Comparison of ENCODE assay signal across 20 cellular contexts in genomic region chr17:16251043-16251442, GRCh38. TPM values are rescaled to one million over a fixed set of nuclear protein-coding genes. Genes with fewer than 3 reads are reported as not detected.
DNase-seq lines count a peak whose midpoint lies in the region; ATAC-seq, FAIRE-seq and TF ChIP-seq lines count a peak whose summit lies in the region.
"Had no signal": no experiment of that assay in that cellular context is flagged by ENCODE, and none has a peak within 500 bp of the region (broad histone marks: within the 10 kb centered on the region; RNA-seq: fewer than 3 reads in every experiment).

No MANE protein-coding gene starts in this region.

- H3K4me3 Mint-ChIP-seq in activated CD4-positive, alpha-beta T cell treated with anti-CD3 and anti-CD28 coated beads for 36 hours = no peak overlapping the region
- no peak overlapping the region for H3K4me3 Mint-ChIP-seq in astrocyte (ENCODE audit: unreplicated experiment)
- H3K4me3 Mint-ChIP-seq in stimulated activated naive CD8-positive, alpha-beta T cell treated with anti-CD3 and anti-CD28 coated beads, Interleukin-15, amount 100 ng/mL, for 72 hours = no peak overlapping the region

- H3K27ac ChIP-seq in HepG2 (ENCODE audit: extremely low read length, insufficient read depth, low read length) (peak overlapping the region; percentile 63), right lobe of liver (no peak overlapping the region), astrocyte (ENCODE audit: low read depth, low read length) (no peak overlapping the region), gastroesophageal sphincter (no peak overlapping the region)
- H3K27ac ChIP-seq: KMS-11 had no signal

- no peak for ATAC-seq in activated CD4-positive, alpha-beta T cell treated with anti-CD3 and anti-CD28 coated beads for 36 hours
- ATAC-seq in HepG2 (no peak), right lobe of liver (no peak), gastroesophageal sphincter (no peak)
- no peak for ATAC-seq in stimulated activated naive CD8-positive, alpha-beta T cell treated with anti-CD3 and anti-CD28 coated beads, Interleukin-15, amount 100 ng/mL, for 72 hours
- ATAC-seq: PC-3 had no signal

- H3K9me3 ChIP-seq in HepG2 (ENCODE audit: low read length) (no peaks in the 10 kb centered on the region), right lobe of liver (no peaks in the 10 kb centered on the region), astrocyte (ENCODE audit: insufficient read depth, low read depth, low read length) (no peaks in the 10 kb centered on the region), gastroesophageal sphincter (no peaks in the 10 kb centered on the region)
- H3K9me3 ChIP-seq: MG63 had no signal

- TF ChIP-seq EP300 in HepG2 (IDR thresholded peaks at IDR 0.05; ENCODE audit: low read depth in 2 of 2, low read length in 2 of 2) (no peak), HepG2 (CRISPR knock-in tag; IDR thresholded peaks at IDR 0.05; ENCODE audit: borderline replicate concordance) (no peak), gastroesophageal sphincter (IDR thresholded peaks at IDR 0.05) (no peak)

- no peaks in the 10 kb centered on the region for H3K9me3 Mint-ChIP-seq in activated CD4-positive, alpha-beta T cell treated with anti-CD3 and anti-CD28 coated beads for 36 hours (ENCODE audit: low read depth)
- no peaks in the 10 kb centered on the region for H3K9me3 Mint-ChIP-seq in astrocyte (ENCODE audit: unreplicated experiment)
- no peaks in the 10 kb centered on the region for H3K9me3 Mint-ChIP-seq in stimulated activated naive CD8-positive, alpha-beta T cell treated with anti-CD3 and anti-CD28 coated beads, Interleukin-15, amount 100 ng/mL, for 72 hours

- H3K4me3 ChIP-seq in HepG2 (replicated peaks in 1 of 3; ENCODE audit: insufficient read depth in 1 of 3, low read depth in 2 of 3, low read length in 3 of 3) = no peak overlapping the region
- no peak overlapping the region for H3K4me3 ChIP-seq in right lobe of liver
- no peak overlapping the region for H3K4me3 ChIP-seq in astrocyte (ENCODE audit: insufficient read depth, low read depth, low read length)
- no peak overlapping the region for H3K4me3 ChIP-seq in gastroesophageal sphincter
- H3K4me3 ChIP-seq: MG63 had no signal

- no peak for TF ChIP-seq POLR2A in HepG2 (IDR thresholded peaks at IDR 0.05; ENCODE audit: insufficient read depth in 1 of 2, low read depth in 2 of 2, low read length in 2 of 2)
- TF ChIP-seq POLR2A in right lobe of liver (IDR thresholded peaks at IDR 0.05) = no peak
- TF ChIP-seq POLR2A in gastroesophageal sphincter (IDR thresholded peaks at IDR 0.05) = no peak

- peaks cover 90% of the 10 kb centered on the region for H3K4me1 ChIP-seq in HepG2 (ENCODE audit: insufficient read depth, low read length)
- H3K4me1 ChIP-seq in right lobe of liver = peaks cover 0 to 21% (median 4%) of the 10 kb centered on the region in 4 donors
- H3K4me1 ChIP-seq in astrocyte (ENCODE audit: insufficient read depth, low read length) = peaks cover 7% of the 10 kb centered on the region
- H3K4me1 ChIP-seq in gastroesophageal sphincter = peaks cover 0 to 22% (median 2%) of the 10 kb centered on the region in 3 donors

- no peaks in the 10 kb centered on the region for H3K79me2 ChIP-seq in HepG2 (ENCODE audit: insufficient read depth, low read length)
- peaks cover 3% of the 10 kb centered on the region for H3K79me2 ChIP-seq in astrocyte (ENCODE audit: insufficient read depth, low read length)

- no peak for TF ChIP-seq RAD21 in HepG2 (CRISPR knock-in tag; IDR thresholded peaks at IDR 0.05)

- POLR2A ChIA-PET in activated CD4-positive, alpha-beta T cell treated with anti-CD3 and anti-CD28 coated beads for 36 hours (lab: Charles Lee) = interaction anchor here (0.6 kb wide), 1 partner anchor 42 kb away, joined by 4 read pairs; no protein-coding TSS in a partner anchor
- POLR2A ChIA-PET in HepG2 (lab: Yijun Ruan, JAX) = interaction anchor here (0.9 to 2.6 kb wide), 8 partner anchors 34 to 102 kb away, joined by 3 to 26 read pairs (median 8); partner anchors contain the start of genes CENPV, NCOR1 and PIGL

- no TSS peak for BruUV-seq in HepG2 (replicated peaks; lab: Mats Ljungman, UMichigan)

- intact Hi-C loops in activated CD4-positive, alpha-beta T cell treated with anti-CD3 and anti-CD28 coated beads for 36 hours (cut with DNase I, micrococcal nuclease) = no loop called here
- intact Hi-C loops in HepG2 (cut with micrococcal nuclease; ENCODE audit: unreplicated experiment) (no loop called here), right lobe of liver (cut with DNase I) (no loop called here)

- H3K9ac ChIP-seq in HepG2 (ENCODE audit: insufficient read depth, low read depth, low read length) (no peak overlapping the region; the same call in 1 of the 2 replicates), astrocyte (ENCODE audit: low read length) (no peak overlapping the region)
- H3K9ac ChIP-seq: KMS-11 had no signal

- DNase-seq in activated CD4-positive, alpha-beta T cell treated with anti-CD3 and anti-CD28 coated beads for 36 hours = no peak
- DNase-seq in activated CD4-positive, alpha-beta T cell treated with anti-CD3 and anti-CD28 coated beads for 48 hours = no peak
- DNase-seq in HepG2 (ENCODE audit: low spot score) (no peak), right lobe of liver (no peak), astrocyte (ENCODE audit: low read depth) (no peak), hypothalamus (lab: John Stamatoyannopoulos, UW) (no peak)
- DNase-seq in stimulated activated naive CD8-positive, alpha-beta T cell treated with anti-CD3 and anti-CD28 coated beads, Interleukin-15, amount 100 ng/mL, for 72 hours = no peak
- DNase-seq: 8988T; C1 segment of cervical spinal cord; DMS153; MG63; NCI-H1092 treated with DMSO at 0.1 percent for 48 hours; NCI-H1694; NCI-H2107; NCI-H345; NCI-H69; NK-92 treated with Interleukin-12 subunit alpha and Interleukin-12 subunit beta, amount 100 ng/mL, for 24 hours; PC-3 had no signal

- no peaks in the 10 kb centered on the region for H3K27me3 ChIP-seq in HepG2 (ENCODE audit: control insufficient read depth in 1 of 2, insufficient read depth in 2 of 2, low read length in 2 of 2)
- no peaks in the 10 kb centered on the region for H3K27me3 ChIP-seq in right lobe of liver
- H3K27me3 ChIP-seq in astrocyte (ENCODE audit: insufficient read depth, low read length) = no peaks in the 10 kb centered on the region
- no peaks in the 10 kb centered on the region for H3K27me3 ChIP-seq in gastroesophageal sphincter
- H3K27me3 ChIP-seq: MG63 had no signal

- no peaks in the 10 kb centered on the region for H3K27me3 Mint-ChIP-seq in activated CD4-positive, alpha-beta T cell treated with anti-CD3 and anti-CD28 coated beads for 36 hours
- H3K27me3 Mint-ChIP-seq in astrocyte (ENCODE audit: low read depth, unreplicated experiment) = no peaks in the 10 kb centered on the region
- no peaks in the 10 kb centered on the region for H3K27me3 Mint-ChIP-seq in stimulated activated naive CD8-positive, alpha-beta T cell treated with anti-CD3 and anti-CD28 coated beads, Interleukin-15, amount 100 ng/mL, for 72 hours

- peaks cover 14% of the 10 kb centered on the region for H3K4me1 Mint-ChIP-seq in activated CD4-positive, alpha-beta T cell treated with anti-CD3 and anti-CD28 coated beads for 36 hours
- H3K4me1 Mint-ChIP-seq in astrocyte (ENCODE audit: low read depth, unreplicated experiment) = peaks cover 19% of the 10 kb centered on the region
- H3K4me1 Mint-ChIP-seq in stimulated activated naive CD8-positive, alpha-beta T cell treated with anti-CD3 and anti-CD28 coated beads, Interleukin-15, amount 100 ng/mL, for 72 hours = peaks cover 44% of the 10 kb centered on the region

- H3K4me2 ChIP-seq in HepG2 (ENCODE audit: low read depth, low read length) = no peak overlapping the region
- H3K4me2 ChIP-seq in astrocyte (ENCODE audit: low read length) = no peak overlapping the region
- H3K4me2 ChIP-seq: KMS-11 had no signal

- WGBS in HepG2 (ENCODE audit: low lambda C conversion rate) = 83% methylated on average over 6 of the region's 6 CpGs
- WGBS in right lobe of liver (ENCODE audit: insufficient coverage, low coverage, low lambda C conversion rate, missing lambda C conversion rate) = 81% methylated on average over 5 of the region's 6 CpGs
- WGBS in gastroesophageal sphincter (ENCODE audit: low coverage in 1 of 2), 2 donors = 94 to 100% methylated on average over 1 to 6 of the region's 6 CpGs

- in situ Hi-C loops in HepG2 (cut with HindIII; ENCODE audit: extremely low pct_ligation_motif_present, low pct_unique_long_range_greater_than_20kb) = no loop called here

- TF ChIP-seq CTCF in HepG2 (CRISPR knock-in tag; IDR thresholded peaks at IDR 0.05) (no peak), right lobe of liver (IDR thresholded peaks at IDR 0.05) (no peak), astrocyte (IDR thresholded peaks at IDR 0.05; ENCODE audit: insufficient read depth, low read depth, low read length) (no peak), gastroesophageal sphincter (IDR thresholded peaks at IDR 0.05) (no peak)

- H3K36me3 Mint-ChIP-seq in activated CD4-positive, alpha-beta T cell treated with anti-CD3 and anti-CD28 coated beads for 36 hours (ENCODE audit: low read depth) = peaks cover 22% of the 10 kb centered on the region
- H3K36me3 Mint-ChIP-seq in astrocyte (ENCODE audit: low read depth, unreplicated experiment) = peaks cover 4% of the 10 kb centered on the region

- H4K20me1 ChIP-seq in HepG2 (ENCODE audit: insufficient read depth, low read length) (no peaks in the 10 kb centered on the region), astrocyte (ENCODE audit: insufficient read depth, low read length) (no peaks in the 10 kb centered on the region)

- H2AFZ ChIP-seq in HepG2 (ENCODE audit: low read length) (no peak overlapping the region), astrocyte (ENCODE audit: low read depth, low read length) (no peak overlapping the region)

- H3K36me3 ChIP-seq in HepG2 (replicated peaks in 1 of 2; ENCODE audit: control insufficient read depth in 1 of 2, insufficient read depth in 2 of 2, low read length in 2 of 2) = no peaks in the 10 kb centered on the region; a peak in 1 of 5 replicates
- no peaks in the 10 kb centered on the region for H3K36me3 ChIP-seq in right lobe of liver
- H3K36me3 ChIP-seq in astrocyte (ENCODE audit: insufficient read depth, low read length) = no peaks in the 10 kb centered on the region
- H3K36me3 ChIP-seq in gastroesophageal sphincter = no peaks in the 10 kb centered on the region
- H3K36me3 ChIP-seq: MG63 had no signal

- FAIRE-seq in HepG2 (lab: Jason Lieb, UNC) = no peak
- no peak for FAIRE-seq in astrocyte (lab: Jason Lieb, UNC)

- CTCF ChIA-PET in activated CD4-positive, alpha-beta T cell treated with anti-CD3 and anti-CD28 coated beads for 36 hours (lab: Charles Lee) = interaction anchor here (0.6 to 1.3 kb wide), 3 partner anchors 35 to 226 kb away, joined by 3 read pairs; no protein-coding TSS in a partner anchor
- CTCF ChIA-PET in HepG2 (lab: Yijun Ruan, JAX; ENCODE audit: low intra/inter-chr PET ratio, low total read pairs) = no interaction called here

- peak overlapping the region; percentile 40 for H3K27ac Mint-ChIP-seq in activated CD4-positive, alpha-beta T cell treated with anti-CD3 and anti-CD28 coated beads for 36 hours
- peak overlapping the region; percentile 94 for H3K27ac Mint-ChIP-seq in astrocyte (ENCODE audit: unreplicated experiment)
- H3K27ac Mint-ChIP-seq in stimulated activated naive CD8-positive, alpha-beta T cell treated with anti-CD3 and anti-CD28 coated beads, Interleukin-15, amount 100 ng/mL, for 72 hours = peak overlapping the region; percentile 87 to 91

RNA-seq across cellular contexts. Expression of gene PIGL, which starts 34.0 kb away (rescaled TPM):
- total RNA-seq in activated CD4-positive, alpha-beta T cell treated with anti-CD3 and anti-CD28 coated beads for 36 hours = 10 to 100 TPM; 33.4 to 33.6 TPM
- total RNA-seq in HepG2 (2016; rRNA removed; fragmentation: Illumina TruSeq; extraction: Trizol) (9.8 and 28.5 TPM in 2 replicates), right lobe of liver (10 to 100 TPM in 5 of 6 experiments, 1 to 10 TPM in 1; 8.5 to 29.7 (median 14.9) TPM), astrocyte (21.9 and 25.5 TPM in 2 replicates), gastroesophageal sphincter (10 to 100 TPM in 3 of 4 donors, 1 to 10 TPM in 1; 5.6 to 73.0 (median 29.6) TPM)
- 7.4 and 8.4 TPM in 2 replicates for total RNA-seq in HepG2 (2016; cell fraction: cytosol; rRNA removed; fragmentation: Illumina TruSeq; extraction: Trizol; ENCODE audit: low read depth)
- 9.8 and 25.0 TPM in 2 replicates for total RNA-seq in HepG2 (2016; cell fraction: insoluble cytoplasmic fraction; rRNA removed; fragmentation: Illumina TruSeq; extraction: Trizol)
- total RNA-seq in HepG2 (2016; cell fraction: membrane; rRNA removed; fragmentation: Illumina TruSeq; extraction: Trizol) = 8.9 and 10.6 TPM in 2 replicates
- 39.8 and 46.5 TPM in 2 replicates for total RNA-seq in HepG2 (2016; cell fraction: nucleus; rRNA removed; fragmentation: Illumina TruSeq; extraction: Trizol)
- 63.8 and 89.6 TPM in 2 replicates for polyA plus RNA-seq in HepG2 (2011; rRNA removed)
- polyA plus RNA-seq in HepG2 (2011; cell fraction: cytosol; rRNA removed) = 27.7 and 28.2 TPM in 2 replicates
- 389 and 455 TPM in 2 replicates for polyA plus RNA-seq in HepG2 (2011; cell fraction: nucleus; rRNA removed)
- polyA plus RNA-seq in HepG2 (2012) = 42.2 and 50.5 TPM in 2 replicates
- 3.6 and 3.9 TPM in 2 replicates for polyA plus RNA-seq in HepG2 (2016; cell fraction: cytosol; fragmentation: Illumina TruSeq; extraction: Trizol; ENCODE audit: low read depth)
- 9.6 and 11.6 TPM in 2 replicates for polyA plus RNA-seq in HepG2 (2016; cell fraction: insoluble cytoplasmic fraction; fragmentation: Illumina TruSeq; extraction: Trizol; ENCODE audit: low read depth)
- polyA plus RNA-seq in HepG2 (2016; cell fraction: membrane; fragmentation: Illumina TruSeq; extraction: Trizol; ENCODE audit: low read depth) = 4.3 and 5.4 TPM in 2 replicates
- polyA plus RNA-seq in HepG2 (2016; cell fraction: nucleus; fragmentation: Illumina TruSeq; extraction: Trizol; ENCODE audit: insufficient read depth, low read depth) = 49.3 and 55.4 TPM in 2 replicates
- polyA minus RNA-seq in HepG2 (2011; rRNA and poly(A)+ RNA removed; ENCODE audit: low replicate concordance) = 28.9 and 42.8 TPM in 2 replicates
- 9.2 and 9.4 TPM in 2 replicates for polyA minus RNA-seq in HepG2 (2011; cell fraction: cytosol; rRNA and poly(A)+ RNA removed)
- 78.7 and 99.5 TPM in 2 replicates for polyA minus RNA-seq in HepG2 (2011; cell fraction: nucleus; rRNA and poly(A)+ RNA removed)

RNA-seq across cellular contexts. Expression of gene NCOR1, which starts 35.7 kb away (rescaled TPM):
- total RNA-seq in activated CD4-positive, alpha-beta T cell treated with anti-CD3 and anti-CD28 coated beads for 36 hours = 100 to 1,000 TPM; 110 to 155 TPM
- total RNA-seq in HepG2 (2016; rRNA removed; fragmentation: Illumina TruSeq; extraction: Trizol) (57.0 and 80.4 TPM in 2 replicates), right lobe of liver (10 to 100 TPM; 52.6 to 76.8 (median 65.1) TPM), astrocyte (119 and 121 TPM in 2 replicates), gastroesophageal sphincter (100 to 1,000 TPM in 3 of 4 donors, 10 to 100 TPM in 1; 76.3 to 160 (median 108) TPM)
- 22.7 and 28.3 TPM in 2 replicates for total RNA-seq in HepG2 (2016; cell fraction: cytosol; rRNA removed; fragmentation: Illumina TruSeq; extraction: Trizol; ENCODE audit: low read depth)
- 55.2 and 73.8 TPM in 2 replicates for total RNA-seq in HepG2 (2016; cell fraction: insoluble cytoplasmic fraction; rRNA removed; fragmentation: Illumina TruSeq; extraction: Trizol)
- total RNA-seq in HepG2 (2016; cell fraction: membrane; rRNA removed; fragmentation: Illumina TruSeq; extraction: Trizol) = 34.0 and 36.2 TPM in 2 replicates
- 89.2 and 101 TPM in 2 replicates for total RNA-seq in HepG2 (2016; cell fraction: nucleus; rRNA removed; fragmentation: Illumina TruSeq; extraction: Trizol)
- polyA plus RNA-seq in HepG2 (2011; rRNA removed) = 65.5 and 71.7 TPM in 2 replicates
- 55.8 and 62.9 TPM in 2 replicates for polyA plus RNA-seq in HepG2 (2011; cell fraction: cytosol; rRNA removed)
- polyA plus RNA-seq in HepG2 (2011; cell fraction: nucleus; rRNA removed) = 116 and 122 TPM in 2 replicates
- polyA plus RNA-seq in HepG2 (2012) = 42.3 and 47.6 TPM in 2 replicates
- polyA plus RNA-seq in HepG2 (2016; cell fraction: cytosol; fragmentation: Illumina TruSeq; extraction: Trizol; ENCODE audit: low read depth) = 3.8 and 4.9 TPM in 2 replicates
- 80.6 and 82.5 TPM in 2 replicates for polyA plus RNA-seq in HepG2 (2016; cell fraction: insoluble cytoplasmic fraction; fragmentation: Illumina TruSeq; extraction: Trizol; ENCODE audit: low read depth)
- polyA plus RNA-seq in HepG2 (2016; cell fraction: membrane; fragmentation: Illumina TruSeq; extraction: Trizol; ENCODE audit: low read depth) = 11.3 TPM in 2 replicates
- 85.3 and 89.2 TPM in 2 replicates for polyA plus RNA-seq in HepG2 (2016; cell fraction: nucleus; fragmentation: Illumina TruSeq; extraction: Trizol; ENCODE audit: insufficient read depth, low read depth)
- polyA minus RNA-seq in HepG2 (2011; rRNA and poly(A)+ RNA removed; ENCODE audit: low replicate concordance) = 273 and 332 TPM in 2 replicates
- 62.3 and 64.1 TPM in 2 replicates for polyA minus RNA-seq in HepG2 (2011; cell fraction: cytosol; rRNA and poly(A)+ RNA removed)
- 263 and 278 TPM in 2 replicates for polyA minus RNA-seq in HepG2 (2011; cell fraction: nucleus; rRNA and poly(A)+ RNA removed)

Comparison
In these comparisons a context has a peak if more than half of its experiments do, and no peak if none do; other contexts are left out.
1. H3K27ac Mint-ChIP-seq: peak in every context shown above with its lines; median percentile 94 in astrocyte; 89 in stimulated activated naive CD8-positive, alpha-beta T cell treated with anti-CD3 and anti-CD28 coated beads, Interleukin-15, amount 100 ng/mL, for 72 hours; 40 in activated CD4-positive, alpha-beta T cell treated with anti-CD3 and anti-CD28 coated beads for 36 hours.